Comparison of ENCODE assay signal across 25 cellular contexts in the genomic region with DNA sequence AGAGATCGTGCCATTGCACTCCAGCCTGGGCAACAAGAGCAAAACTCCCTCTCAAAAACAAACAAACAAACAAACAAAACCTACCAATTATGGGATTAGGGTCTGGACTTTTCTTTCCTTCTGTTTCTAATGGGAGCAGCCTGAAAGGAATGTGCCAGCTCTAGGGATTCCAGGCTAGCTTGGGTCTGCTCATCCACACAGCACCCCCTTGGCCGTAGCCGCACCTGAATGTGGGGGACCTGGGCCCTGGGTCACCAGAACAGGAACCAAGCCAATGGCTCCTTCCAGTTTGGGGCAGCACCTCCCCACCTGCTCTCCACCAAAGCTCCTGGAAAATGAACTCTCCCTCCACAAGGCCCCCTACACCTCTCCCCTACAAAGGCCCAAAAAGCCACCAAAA. TPM values are rescaled to one million over a fixed set of nuclear protein-coding genes. Genes with fewer than 3 reads are reported as not detected.
"Had no signal": no experiment of that assay in that cellular context is flagged by ENCODE, and none has a peak within 500 bp of the region (broad histone marks: within the 10 kb centered on the region; RNA-seq: fewer than 3 reads in every experiment).

No MANE protein-coding gene starts in this region.

- H3K4me1 ChIP-seq: testis had no signal

- H3K27ac ChIP-seq: dorsolateral prefrontal cortex, pancreas, right lobe of liver, testis, tibial artery, upper lobe of left lung had no signal

- H3K27me3 Mint-ChIP-seq: naive thymus-derived CD4-positive, alpha-beta T cell; progenitor cell of endocrine pancreas had no signal

- ATAC-seq: left lobe of liver; naive thymus-derived CD4-positive, alpha-beta T cell; pancreas; right lobe of liver; stimulated activated naive CD8-positive, alpha-beta T cell treated with anti-CD3 and anti-CD28 coated beads, Interleukin-15, Interleukin-2, amounts not matched to agents 100 U/mL and 50 U/mL, for 24 hours had no signal

- H3K27me3 ChIP-seq: dorsolateral prefrontal cortex, pancreas, right lobe of liver, testis, tibial artery, upper lobe of left lung had no signal

- H3K27ac Mint-ChIP-seq: mesothelial cell of epicardium, nephron, progenitor cell of endocrine pancreas had no signal

- H3K4me3 Mint-ChIP-seq: mesothelial cell of epicardium; naive thymus-derived CD4-positive, alpha-beta T cell; nephron had no signal

- H3K9me3 ChIP-seq: pancreas, right lobe of liver, testis, tibial artery, upper lobe of left lung had no signal

- H3K9me3 Mint-ChIP-seq: mesothelial cell of epicardium; naive thymus-derived CD4-positive, alpha-beta T cell; nephron had no signal

- H3K4me3 ChIP-seq: dorsolateral prefrontal cortex, pancreas, right lobe of liver, smooth muscle cell, testis, tibial artery, upper lobe of left lung had no signal

- DNase-seq: cerebellar nuclear complex; cortex of kidney; dorsolateral prefrontal cortex; effector CD4-positive, alpha-beta T cell; mesenchymal stem cell; naive thymus-derived CD4-positive, alpha-beta T cell; occipital lobe; stimulated activated CD4-positive, alpha-beta T cell treated with anti-CD3 and anti-CD28 coated beads, Interleukin-12 subunit alpha, Interleukin-12 subunit beta, amount 100 ng/mL, for 4 hours; stimulated activated CD4-positive, alpha-beta T cell treated with anti-CD3 and anti-CD28 coated beads, Interleukin-1b, Interleukin-23, amount 100 ng/mL, for 48 hours; stimulated activated CD4-positive, alpha-beta T cell treated with anti-CD3 and anti-CD28 coated beads, Interleukin-4, amount 100 ng/mL, for 1 hour; stimulated activated CD8-positive, alpha-beta memory T cell treated with anti-CD3 and anti-CD28 coated beads, Interleukin-4, amount 100 ng/mL, for 48 hours; stimulated activated naive CD8-positive, alpha-beta T cell treated with anti-CD3 and anti-CD28 coated beads, Interleukin-15, Interleukin-2, amounts not matched to agents 100 U/mL and 50 U/mL, for 24 hours; substantia nigra; testis; tibial artery had no signal

RNA-seq across cellular contexts. Expression of a gene that starts 18.9 kb away (rescaled TPM):
- total RNA-seq: fibroblast of villous mesenchyme, lung microvascular endothelial cell, mesothelial cell of epicardium had no signal
